ENCODE assay signal across 2 cellular contexts in genomic region chr1:153238536-153238935, GRCh38.
TF ChIP-seq lines count a peak whose summit lies in the region.

No MANE protein-coding gene starts in this region.

TF ChIP-seq in SK-N-SH treated with all-trans-retinoic acid at 6 μM for 48 hours, 23 proteins besides CTCF, POLR2A, EP300 and RAD21 (continued from another document):
- TF ChIP-seq PATZ1 (CRISPR knock-in tag; IDR thresholded peaks at IDR 0.05; ENCODE audit: borderline replicate concordance): no peak
- no peak for TF ChIP-seq CREB5 (CRISPR knock-in tag; IDR thresholded peaks at IDR 0.05; ENCODE audit: low read depth)
- no peak for TF ChIP-seq TOX (CRISPR knock-in tag; IDR thresholded peaks at IDR 0.05; ENCODE audit: borderline replicate concordance)
- TF ChIP-seq ZNF8 (CRISPR knock-in tag; IDR thresholded peaks at IDR 0.05): no peak
- no peak for TF ChIP-seq ZNF565 (CRISPR knock-in tag; conservative IDR thresholded peaks at IDR 0.05; ENCODE audit: low read depth)
- no peak for TF ChIP-seq GLIS3 (CRISPR knock-in tag; IDR thresholded peaks at IDR 0.05)
- TF ChIP-seq ZFP30 (CRISPR knock-in tag; IDR thresholded peaks at IDR 0.05): no peak

TF ChIP-seq in SK-N-SH, 30 proteins besides CTCF, POLR2A, EP300 and RAD21 (continued from another document):
- TF ChIP-seq YY1 (IDR thresholded peaks at IDR 0.05; ENCODE audit: low read depth): no peak
- TF ChIP-seq GATA2 (CRISPR knock-in tag; IDR thresholded peaks at IDR 0.05): no peak
- TF ChIP-seq USF2 (IDR thresholded peaks at IDR 0.05; ENCODE audit: borderline replicate concordance, low read depth, low read length): no peak
- TF ChIP-seq TCF12 (IDR thresholded peaks at IDR 0.05): no peak
- no peak for TF ChIP-seq GABPA (IDR thresholded peaks at IDR 0.05; ENCODE audit: low read depth)
- TF ChIP-seq JUND (IDR thresholded peaks at IDR 0.05): no peak
- TF ChIP-seq ZBTB33 (IDR thresholded peaks at IDR 0.05; ENCODE audit: borderline replicate concordance, low read depth): no peak
- no peak for TF ChIP-seq FOXJ3 (CRISPR knock-in tag; IDR thresholded peaks at IDR 0.05)
